In the genomic region with DNA sequence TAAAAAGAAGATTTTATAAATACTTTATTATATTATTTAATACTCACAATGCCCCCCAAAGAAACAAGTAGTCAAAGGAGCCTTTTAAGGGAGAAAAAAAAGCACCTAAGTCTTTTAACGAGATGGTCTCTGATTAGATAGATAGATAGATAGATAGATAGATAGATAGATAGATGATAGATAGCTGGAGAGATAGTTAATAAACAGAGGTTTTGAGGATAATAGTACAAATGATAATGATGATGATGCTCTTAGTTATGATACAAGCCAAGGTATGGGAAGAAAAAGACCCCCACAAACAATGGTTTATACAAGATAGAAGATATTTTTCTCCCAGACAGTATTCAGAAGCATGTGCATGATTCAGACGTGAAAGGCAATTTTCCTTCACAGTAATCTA, we compare ENCODE assay signal across 31 cellular contexts.
"Had no signal": no experiment of that assay in that cellular context is flagged by ENCODE, and none has a peak within 500 bp of the region (broad histone marks: within the 10 kb centered on the region; RNA-seq: fewer than 3 reads in every experiment).

No MANE protein-coding gene starts in this region.

- DNase-seq: activated CD4-positive, alpha-beta memory T cell treated with anti-CD3 and anti-CD28 coated beads, Interleukin-2, amount 10 ng/mL, durations not matched to agents 7 days and 5 days; activated CD4-positive, alpha-beta T cell treated with anti-CD3 and anti-CD28 coated beads for 1 hour; activated CD4-positive, alpha-beta T cell treated with anti-CD3 and anti-CD28 coated beads for 36 hours; activated CD4-positive, alpha-beta T cell treated with anti-CD3 and anti-CD28 coated beads for 48 hours; activated CD4-positive, alpha-beta T cell treated with anti-CD3 and anti-CD28 coated beads, Interleukin-2, amount 10 ng/mL, durations not matched to agents 7 days and 5 days; activated CD4-positive, alpha-beta T cell treated with anti-CD3 and anti-CD28 coated beads, Interleukin-2, amount 50 U/mL, for 48 hours; activated CD4-positive, CD25-positive, alpha-beta regulatory T cell; activated CD8-positive, alpha-beta memory T cell treated with anti-CD3 and anti-CD28 coated beads for 24 hours; activated CD8-positive, alpha-beta memory T cell treated with anti-CD3 and anti-CD28 coated beads, Interleukin-2, amount 10 ng/mL, durations not matched to agents 7 days and 5 days; activated CD8-positive, alpha-beta memory T cell treated with anti-CD3 and anti-CD28 coated beads, Interleukin-2, amount 50 U/mL, for 48 hours; activated CD8-positive, alpha-beta T cell treated with anti-CD3 and anti-CD28 coated beads, Interleukin-2, amount 10 ng/mL, durations not matched to agents 7 days and 5 days; activated effector memory CD4-positive, alpha-beta T cell treated with Interleukin-2 at 50 U/mL for 16 hours; activated gamma-delta T cell; activated naive CD4-positive, alpha-beta T cell treated with anti-CD3 and anti-CD28 coated beads, Interleukin-2, amount 10 ng/mL, durations not matched to agents 7 days and 5 days; activated naive CD4-positive, alpha-beta T cell treated with Interleukin-2 at 50 U/mL for 16 hours; activated naive CD8-positive, alpha-beta T cell treated with anti-CD3 and anti-CD28 coated beads, Interleukin-2, amount 10 ng/mL, durations not matched to agents 7 days and 5 days; activated naive CD8-positive, alpha-beta T cell treated with anti-CD3 and anti-CD28 coated beads, Interleukin-2, amount 50 U/mL, for 24 hours; activated T-cell treated with anti-CD3 and anti-CD28 coated beads, Interleukin-2, amount 50 U/mL, for 24 hours; activated T-cell treated with anti-CD3 and anti-CD28 coated beads, Interleukin-2, amount 50 U/mL, for 48 hours; amygdala; anterior cingulate cortex; caudate nucleus; cerebellar nuclear complex; T-helper 1 cell; T-helper 2 cell; T-helper 9 cell; WERI-Rb-1 had no signal

- ATAC-seq: activated CD4-positive, alpha-beta T cell treated with anti-CD3 and anti-CD28 coated beads for 36 hours; activated CD4-positive, CD25-positive, alpha-beta regulatory T cell treated with anti-CD3 and anti-CD28 coated beads, Interleukin-2, amount 50 U/mL, for 24 hours; activated CD8-positive, alpha-beta memory T cell treated with anti-CD3 and anti-CD28 coated beads, Interleukin-2, amount 10 ng/mL, durations not matched to agents 7 days and 5 days; activated CD8-positive, alpha-beta T cell treated with anti-CD3 and anti-CD28 coated beads, Interleukin-2, amount 10 ng/mL, durations not matched to agents 7 days and 5 days; activated naive CD8-positive, alpha-beta T cell treated with anti-CD3 and anti-CD28 coated beads, Interleukin-2, amount 50 U/mL, for 24 hours; WTC11 had no signal

- H3K27me3 ChIP-seq: ascending aorta, cardiac muscle cell had no signal

- H3K27ac ChIP-seq: ascending aorta, cardiac muscle cell, WERI-Rb-1 had no signal

- H3K36me3 ChIP-seq: ascending aorta, cardiac muscle cell, WERI-Rb-1 had no signal

- H3K4me3 ChIP-seq: ascending aorta, cardiac muscle cell had no signal

- H3K9me3 ChIP-seq: ascending aorta had no signal

- H3K4me1 ChIP-seq: ascending aorta had no signal
